ENCODE assay signal across 1 cellular context in genomic region chr3:53688066-53688465, GRCh38.
TF ChIP-seq lines count a peak whose summit lies in the region.

No MANE protein-coding gene starts in this region.

TF ChIP-seq in WTC11, 78 proteins besides CTCF, POLR2A, EP300 and RAD21 (continued from another document):
- TF ChIP-seq ZNF425 (CRISPR knock-in tag; conservative IDR thresholded peaks at IDR 0.05): no peak
- no peak for TF ChIP-seq ZNF232 (CRISPR knock-in tag; IDR thresholded peaks at IDR 0.05)
- no peak for TF ChIP-seq RELA (CRISPR knock-in tag; IDR thresholded peaks at IDR 0.05; ENCODE audit: borderline replicate concordance)
- no peak for TF ChIP-seq E2F5 (CRISPR knock-in tag; IDR thresholded peaks at IDR 0.05)
- no peak for TF ChIP-seq SP1 (CRISPR knock-in tag; conservative IDR thresholded peaks at IDR 0.05)
- TF ChIP-seq TCF7 (CRISPR knock-in tag; IDR thresholded peaks at IDR 0.05; ENCODE audit: low read depth): no peak
- no peak for TF ChIP-seq SMAD4 (CRISPR knock-in tag; IDR thresholded peaks at IDR 0.05)
- TF ChIP-seq, protein P1, sequence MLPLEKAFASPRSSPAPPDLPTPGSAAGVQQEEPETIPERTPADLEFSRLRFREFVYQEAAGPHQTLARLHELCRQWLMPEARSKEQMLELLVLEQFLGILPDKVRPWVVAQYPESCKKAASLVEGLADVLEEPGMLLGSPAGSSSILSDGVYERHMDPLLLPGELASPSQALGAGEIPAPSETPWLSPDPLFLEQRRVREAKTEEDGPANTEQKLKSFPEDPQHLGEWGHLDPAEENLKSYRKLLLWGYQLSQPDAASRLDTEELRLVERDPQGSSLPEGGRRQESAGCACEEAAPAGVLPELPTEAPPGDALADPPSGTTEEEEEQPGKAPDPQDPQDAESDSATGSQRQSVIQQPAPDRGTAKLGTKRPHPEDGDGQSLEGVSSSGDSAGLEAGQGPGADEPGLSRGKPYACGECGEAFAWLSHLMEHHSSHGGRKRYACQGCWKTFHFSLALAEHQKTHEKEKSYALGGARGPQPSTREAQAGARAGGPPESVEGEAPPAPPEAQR (CRISPR knock-in tag; IDR thresholded peaks at IDR 0.05): no peak
TF ChIP-seq in WTC11: peak in this region for 0.
